ENCODE assay signal across 24 cellular contexts in genomic region chr11:41947392-41947791, GRCh38.
"Had no signal": no experiment of that assay in that cellular context is flagged by ENCODE, and none has a peak within 500 bp of the region (broad histone marks: within the 10 kb centered on the region; RNA-seq: fewer than 3 reads in every experiment).

No MANE protein-coding gene starts in this region.

- H3K4me3 ChIP-seq: coronary artery, dorsolateral prefrontal cortex, gastrocnemius medialis, lung, psoas muscle, right lobe of liver, suprapubic skin, tibial artery, upper lobe of left lung, uterus had no signal

- H3K36me3 Mint-ChIP-seq: immature natural killer cell; stimulated activated effector memory CD8-positive, alpha-beta T cell treated with anti-CD3 and anti-CD28 coated beads, Interleukin-12 subunit alpha, Interleukin-12 subunit beta, amount 100 ng/mL, for 72 hours had no signal

- H3K4me1 Mint-ChIP-seq: immature natural killer cell; stimulated activated effector memory CD8-positive, alpha-beta T cell treated with anti-CD3 and anti-CD28 coated beads, Interleukin-12 subunit alpha, Interleukin-12 subunit beta, amount 100 ng/mL, for 72 hours had no signal

- H3K36me3 ChIP-seq: gastrocnemius medialis, neutrophil, right lobe of liver, suprapubic skin, tibial artery, upper lobe of left lung, uterus had no signal

- H3K9me3 ChIP-seq: gastrocnemius medialis, neutrophil, psoas muscle, right lobe of liver, suprapubic skin, tibial artery, upper lobe of left lung, uterus had no signal

- H3K27ac Mint-ChIP-seq: immature natural killer cell; natural killer cell treated with Interleukin-12 subunit alpha and Interleukin-12 subunit beta and Interleukin-15 and Interleukin-18, amount 100 ng/mL, for 72 hours; stimulated activated effector memory CD8-positive, alpha-beta T cell treated with anti-CD3 and anti-CD28 coated beads, Interleukin-12 subunit alpha, Interleukin-12 subunit beta, amount 100 ng/mL, for 72 hours had no signal

- H3K27ac ChIP-seq: coronary artery, dorsolateral prefrontal cortex, gastrocnemius medialis, neutrophil, psoas muscle, right lobe of liver, suprapubic skin, tibial artery, upper lobe of left lung, uterus had no signal

- DNase-seq: dorsolateral prefrontal cortex; effector memory CD4-positive, alpha-beta T cell; gastrocnemius medialis; immature natural killer cell; left cardiac atrium; left ventricle myocardium superior; mesenchymal stem cell; midbrain; psoas muscle; retina; stimulated activated CD4-positive, alpha-beta T cell treated with anti-CD3 and anti-CD28 coated beads, Interleukin-4, amount 100 ng/mL, for 1 hour; stimulated activated CD8-positive, alpha-beta memory T cell treated with anti-CD3 and anti-CD28 coated beads, Interleukin-4, amount 100 ng/mL, for 48 hours; stimulated activated naive CD8-positive, alpha-beta T cell treated with anti-CD3 and anti-CD28 coated beads, Interleukin-15, Interleukin-2, amounts not matched to agents 100 U/mL and 50 U/mL, for 24 hours; tibial artery; uterus had no signal

- ATAC-seq: esophagus mucosa; gastrocnemius medialis; left cardiac atrium; left ventricle myocardium superior; natural killer cell treated with Interleukin-12 subunit alpha and Interleukin-12 subunit beta and Interleukin-15 and Interleukin-18, amount 100 ng/mL, for 72 hours; psoas muscle; right lobe of liver; stimulated activated effector memory CD8-positive, alpha-beta T cell treated with anti-CD3 and anti-CD28 coated beads, Interleukin-12 subunit alpha, Interleukin-12 subunit beta, amount 100 ng/mL, for 72 hours; stimulated activated naive CD8-positive, alpha-beta T cell treated with anti-CD3 and anti-CD28 coated beads, Interleukin-15, Interleukin-2, amounts not matched to agents 100 U/mL and 50 U/mL, for 24 hours had no signal

- H3K27me3 Mint-ChIP-seq: natural killer cell treated with Interleukin-12 subunit alpha and Interleukin-12 subunit beta and Interleukin-15 and Interleukin-18, amount 100 ng/mL, for 72 hours had no signal

- H3K4me3 Mint-ChIP-seq: immature natural killer cell; natural killer cell treated with Interleukin-12 subunit alpha and Interleukin-12 subunit beta and Interleukin-15 and Interleukin-18, amount 100 ng/mL, for 72 hours; stimulated activated effector memory CD8-positive, alpha-beta T cell treated with anti-CD3 and anti-CD28 coated beads, Interleukin-12 subunit alpha, Interleukin-12 subunit beta, amount 100 ng/mL, for 72 hours had no signal

- H3K27me3 ChIP-seq: gastrocnemius medialis, neutrophil, right lobe of liver, suprapubic skin, tibial artery, upper lobe of left lung, uterus had no signal

- H3K4me1 ChIP-seq: gastrocnemius medialis, psoas muscle, right lobe of liver, suprapubic skin, tibial artery, upper lobe of left lung, uterus had no signal
